Comparison of ENCODE assay signal across 8 cellular contexts in the genomic region with DNA sequence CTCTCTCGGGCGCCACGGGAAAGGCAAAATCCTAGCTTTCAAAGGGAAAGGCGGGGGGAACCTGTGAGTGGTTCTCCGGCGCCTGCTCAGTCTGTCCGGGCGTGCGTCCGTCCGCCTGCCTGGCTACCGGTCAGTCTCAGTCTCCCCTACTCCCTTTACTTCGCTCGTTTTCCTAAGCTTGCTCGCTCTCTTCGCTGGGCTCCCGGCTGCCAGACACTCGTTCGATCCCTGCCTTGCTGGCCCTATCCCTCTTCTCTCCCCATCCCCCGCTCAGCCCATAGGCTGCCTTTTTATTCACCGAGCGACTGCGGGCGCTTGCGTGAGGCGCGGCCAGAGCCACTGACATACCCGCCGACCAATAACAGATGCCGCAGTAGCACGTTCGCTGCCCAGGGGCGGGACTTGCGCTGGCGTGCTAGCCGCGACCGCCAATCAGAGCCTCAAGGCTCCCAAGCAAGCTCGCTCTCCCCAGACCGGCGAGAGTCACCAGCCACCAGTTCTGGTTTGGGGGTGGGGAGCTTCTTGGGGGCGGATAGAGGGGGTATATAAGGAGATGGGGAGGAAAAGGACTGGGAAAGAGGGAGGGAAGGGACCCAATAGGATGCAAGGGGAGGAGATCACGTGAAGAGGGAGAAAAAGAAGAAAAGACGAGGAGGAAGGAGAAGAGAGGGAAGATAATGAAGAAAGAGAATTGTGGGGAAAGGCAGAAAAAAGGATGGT. TPM values are rescaled to one million over a fixed set of nuclear protein-coding genes. Genes with fewer than 3 reads are reported as not detected.
DNase-seq lines count a peak whose midpoint lies in the region; ATAC-seq lines count a peak whose summit lies in the region.

No MANE protein-coding gene starts in this region.

- no peaks in the 10 kb centered on the region for H3K36me3 ChIP-seq in BLaER1 treated with 17β-estradiol and CSF1 and Interleukin-3, amounts not matched to agents 10 nM and 100 nM

- peaks cover 0 to 30% (median 15%) of the 10 kb centered on the region in 11 experiments; a peak in 13 of 22 replicates for H3K27me3 ChIP-seq in BLaER1 treated with 17β-estradiol and CSF1 and Interleukin-3, amounts not matched to agents 10 nM and 100 nM

- DNase-seq in NCI-H748 (lab: John Stamatoyannopoulos, UW; ENCODE audit: unreplicated experiment) (peak; percentile 92), dedifferentiated amniotic fluid mesenchymal stem cell (ENCODE audit: extremely low spot score) (peak; percentile 88), left lobe of liver (ENCODE audit: low spot score) (peak; percentile 92)
- DNase-seq in activated CD4-positive, alpha-beta T cell treated with anti-CD3 and anti-CD28 coated beads, Interleukin-2, amount 50 U/mL, for 24 hours (ENCODE audit: low read depth in 1 of 2, low spot score in 1 of 2) = peak; percentile 59 to 78
- DNase-seq in stimulated activated CD4-positive, alpha-beta T cell treated with anti-CD3 and anti-CD28 coated beads, Interleukin-2, amount 100 ng/mL, for 24 hours = peak; percentile 82

- peak overlapping the region; percentile 60 to 80 (median 69) for H3K4me3 ChIP-seq in BLaER1 treated with 17β-estradiol and CSF1 and Interleukin-3, amounts not matched to agents 10 nM and 100 nM

- peak overlapping the region; percentile 84 to 90 (median 88) for H3K9ac ChIP-seq in BLaER1 treated with 17β-estradiol and CSF1 and Interleukin-3, amounts not matched to agents 10 nM and 100 nM

- H3K27ac ChIP-seq in BLaER1 treated with 17β-estradiol and CSF1 and Interleukin-3, amounts not matched to agents 10 nM and 100 nM = peak overlapping the region; percentile 76 to 94 (median 88)

- peaks cover 29 to 43% (median 38%) of the 10 kb centered on the region in 10 experiments for H3K4me1 ChIP-seq in BLaER1 treated with 17β-estradiol and CSF1 and Interleukin-3, amounts not matched to agents 10 nM and 100 nM

- no peaks in the 10 kb centered on the region for H4K20me1 ChIP-seq in BLaER1 treated with 17β-estradiol and CSF1 and Interleukin-3, amounts not matched to agents 10 nM and 100 nM

- ATAC-seq in GM19328 (IDR thresholded peaks at IDR 0.05; ENCODE audit: unreplicated experiment) (peak; percentile 92), HG03469 (IDR thresholded peaks at IDR 0.05; ENCODE audit: unreplicated experiment) (peak; percentile 97), left lobe of liver (peak; percentile 97)

- H3K9me3 ChIP-seq in BLaER1 treated with 17β-estradiol and CSF1 and Interleukin-3, amounts not matched to agents 10 nM and 100 nM (replicated peaks in 1 of 11) = no peaks in the 10 kb centered on the region

- H3K4me2 ChIP-seq in BLaER1 treated with 17β-estradiol and CSF1 and Interleukin-3, amounts not matched to agents 10 nM and 100 nM = peak overlapping the region; percentile 56 to 79 (median 67)

RNA-seq across cellular contexts. Expression of gene ARHGEF9, which starts 30.0 kb away (rescaled TPM):
- 7.5 TPM for total RNA-seq in left lobe of liver

Comparison
In these comparisons a context has a peak if more than half of its experiments do, and no peak if none do; other contexts are left out.
1. Peak in every context shown above with its lines: DNase-seq, ATAC-seq, H3K4me3 ChIP-seq and H3K27ac ChIP-seq.